21 cellular contexts compared by ENCODE assay signal in genomic region chr18:57550510-57550909, GRCh38. TPM values are rescaled to one million over a fixed set of nuclear protein-coding genes. Genes with fewer than 3 reads are reported as not detected.
DNase-seq lines count a peak whose midpoint lies in the region; ATAC-seq, FAIRE-seq and TF ChIP-seq lines count a peak whose summit lies in the region.
"Had no signal": no experiment of that assay in that cellular context is flagged by ENCODE, and none has a peak within 500 bp of the region (broad histone marks: within the 10 kb centered on the region; RNA-seq: fewer than 3 reads in every experiment).

No MANE protein-coding gene starts in this region.

- DNase-seq in endothelial cell of umbilical vein (ENCODE audit: low read depth, low spot score), result no peak
- DNase-seq in nephron progenitor cell, result no peak
- DNase-seq in neuronal stem cell (ENCODE audit: low spot score), result no peak
- DNase-seq in substantia nigra (lab: John Stamatoyannopoulos, UW), result no peak
- no peak for DNase-seq in activated effector memory CD4-positive, alpha-beta T cell treated with Interleukin-2 at 50 U/mL for 16 hours
- DNase-seq: AML-193; Caco-2; Calu3; CD4-positive, alpha-beta T cell; CD8-positive, alpha-beta T cell; DMS79 treated with DMSO at 0.1 percent for 48 hours; GF-D8 had no signal

- no peaks in the 10 kb centered on the region for H3K9me3 Mint-ChIP-seq in nephron progenitor cell
- H3K9me3 Mint-ChIP-seq: CD4-positive, alpha-beta T cell; CD8-positive, alpha-beta T cell had no signal

- no peak overlapping the region for H2BK15ac ChIP-seq in neuronal stem cell (ENCODE audit: low read length)

- no peaks in the 10 kb centered on the region for H3K79me1 ChIP-seq in neuronal stem cell (ENCODE audit: low read depth, low read length)

- CTCF ChIA-PET in endothelial cell of umbilical vein (lab: Charles Lee), result interaction anchor here (3.4 kb wide), 1 partner anchor 11 kb away, joined by 10 read pairs; no protein-coding TSS in a partner anchor

- H3K9me3 ChIP-seq in BLaER1, result no peaks in the 10 kb centered on the region
- H3K9me3 ChIP-seq in endothelial cell of umbilical vein (replicated peaks; ENCODE audit: control insufficient read depth, insufficient read depth, low read length), result no peaks in the 10 kb centered on the region
- no peaks in the 10 kb centered on the region for H3K9me3 ChIP-seq in neuronal stem cell (replicated peaks in 1 of 2; ENCODE audit: control insufficient read depth in 2 of 2, insufficient read depth in 1 of 2, low read depth in 1 of 2, low read length in 2 of 2)
- H3K9me3 ChIP-seq: A549, Caco-2 had no signal

- TF ChIP-seq POLR2A in endothelial cell of umbilical vein (IDR thresholded peaks at IDR 0.05; ENCODE audit: low read depth, low read length), result no peak

- peaks cover 27% of the 10 kb centered on the region for H3K4me1 ChIP-seq in BLaER1
- H3K4me1 ChIP-seq in endothelial cell of umbilical vein (ENCODE audit: control insufficient read depth, extremely low read depth, insufficient read depth, low read length), result no peaks in the 10 kb centered on the region
- peaks cover 0 to 4% of the 10 kb centered on the region in 2 donors for H3K4me1 ChIP-seq in neuronal stem cell (ENCODE audit: control insufficient read depth in 2 of 2, insufficient read depth in 1 of 2, low read depth in 1 of 2, low read length in 2 of 2)
- H3K4me1 ChIP-seq: A549, Caco-2 had no signal

- peak overlapping the region; percentile 73 for H3K23ac ChIP-seq in neuronal stem cell (ENCODE audit: low read depth, low read length, poor library complexity)

- peaks cover 4% of the 10 kb centered on the region for H3K36me3 Mint-ChIP-seq in nephron progenitor cell (ENCODE audit: low read depth)

- BruUV-seq in endothelial cell of umbilical vein (replicated peaks; lab: Mats Ljungman, UMichigan), result TSS peak; percentile 14

- dilution Hi-C loops in endothelial cell of umbilical vein (cut with MboI; ENCODE audit: extremely low pct_ligation_motif_present, low sequenced_read_pairs), result no loop called here

- no peaks in the 10 kb centered on the region for H3K9me1 ChIP-seq in endothelial cell of umbilical vein (replicated peaks; ENCODE audit: control insufficient read depth, extremely low read depth, insufficient read depth, low read length)

- TF ChIP-seq CTCF in endothelial cell of umbilical vein (IDR thresholded peaks at IDR 0.05; ENCODE audit: extremely low read depth in 1 of 2, insufficient read depth in 1 of 2, low read depth in 1 of 2, low read length in 2 of 2) (no peak), nephron progenitor cell (IDR thresholded peaks at IDR 0.05) (no peak)

- H4K8ac ChIP-seq in neuronal stem cell (ENCODE audit: low read depth, low read length), result no peak overlapping the region

- H3K4me3 ChIP-seq in BLaER1, result no peak overlapping the region
- no peak overlapping the region for H3K4me3 ChIP-seq in endothelial cell of umbilical vein (replicated peaks in 1 of 3; ENCODE audit: insufficient read depth in 1 of 3, low read depth in 1 of 3, low read length in 3 of 3)
- no peak overlapping the region for H3K4me3 ChIP-seq in neuronal stem cell (ENCODE audit: low read length in 2 of 2)
- H3K4me3 ChIP-seq: A549 had no signal

- FAIRE-seq in endothelial cell of umbilical vein (lab: Jason Lieb, UNC), result no peak
- FAIRE-seq: A549, G401.6, GM12891, GM18507 had no signal

- no peaks in the 10 kb centered on the region for H3K27me3 ChIP-seq in BLaER1
- H3K27me3 ChIP-seq in endothelial cell of umbilical vein (ENCODE audit: control insufficient read depth in 2 of 2, insufficient read depth in 2 of 2, low read length in 2 of 2), result no peaks in the 10 kb centered on the region
- no peaks in the 10 kb centered on the region for H3K27me3 ChIP-seq in neuronal stem cell (ENCODE audit: control insufficient read depth in 3 of 3, insufficient read depth in 3 of 3, low read depth in 1 of 3, low read length in 3 of 3)

- H3K27ac ChIP-seq in BLaER1 (no peak overlapping the region), endothelial cell of umbilical vein (ENCODE audit: insufficient read depth, low read depth, low read length) (no peak overlapping the region), neuronal stem cell (replicated peaks; ENCODE audit: low read length) (no peak overlapping the region), substantia nigra (ENCODE audit: low read depth, low read length, poor library complexity, severe bottlenecking) (no peak overlapping the region)
- H3K27ac ChIP-seq: 22Rv1, A549, C4-2B had no signal

- peak overlapping the region; percentile 8 for H3K18ac ChIP-seq in neuronal stem cell (ENCODE audit: low read length)

- H2BK120ac ChIP-seq in neuronal stem cell (ENCODE audit: low read depth, low read length), result no peak overlapping the region

- no peak overlapping the region for H2BK5ac ChIP-seq in neuronal stem cell (ENCODE audit: low read length)

- H3K36me3 ChIP-seq in BLaER1 (peaks cover 12% of the 10 kb centered on the region), endothelial cell of umbilical vein (ENCODE audit: control insufficient read depth in 2 of 2, extremely low read depth in 1 of 2, insufficient read depth in 2 of 2, low read length in 2 of 2) (peaks cover 2 to 3% of the 10 kb centered on the region in 2 experiments), neuronal stem cell (replicated peaks in 1 of 2; ENCODE audit: control insufficient read depth in 2 of 2, insufficient read depth in 2 of 2, low read length in 2 of 2) (peaks cover 4 to 18% of the 10 kb centered on the region in 2 donors)

- H3K14ac ChIP-seq in neuronal stem cell (ENCODE audit: low read length), result no peak overlapping the region

- H3K4ac ChIP-seq in neuronal stem cell (ENCODE audit: low read length), result no peak overlapping the region

- H2AK5ac ChIP-seq in neuronal stem cell (ENCODE audit: low read depth, low read length), result no peak overlapping the region

- H3K9ac ChIP-seq in BLaER1 (no peak overlapping the region), endothelial cell of umbilical vein (replicated peaks; ENCODE audit: extremely low read depth, insufficient read depth, low read length) (no peak overlapping the region), neuronal stem cell (ENCODE audit: low read depth, low read length, poor library complexity) (no peak overlapping the region)

- POLR2A ChIA-PET in endothelial cell of umbilical vein (lab: Charles Lee), result no interaction called here

- H3K4me1 Mint-ChIP-seq in nephron progenitor cell, result no peaks in the 10 kb centered on the region

- no CpG with 5 or more reads among the region's 10 CpGs for WGBS in neuronal stem cell (ENCODE audit: extremely low coverage in 2 of 2, insufficient read length in 2 of 2, insufficient replicate concordance in 1 of 2), 2 donors

- peak overlapping the region; percentile 88 for H3K27ac Mint-ChIP-seq in nephron progenitor cell
- H3K27ac Mint-ChIP-seq: B cell; CD4-positive, alpha-beta T cell; CD8-positive, alpha-beta T cell had no signal

- H3K4me3 Mint-ChIP-seq in nephron progenitor cell, result no peak overlapping the region
- H3K4me3 Mint-ChIP-seq: B cell; CD4-positive, alpha-beta T cell; CD8-positive, alpha-beta T cell had no signal

- no peak overlapping the region for H4K91ac ChIP-seq in neuronal stem cell (ENCODE audit: low read depth, low read length, poor library complexity)

- H3K4me2 ChIP-seq in BLaER1 (peak overlapping the region; percentile 17; the same call in 1 of the 2 replicates), endothelial cell of umbilical vein (ENCODE audit: insufficient read depth, low read length) (no peak overlapping the region), neuronal stem cell (ENCODE audit: insufficient read depth, low read length, poor library complexity, severe bottlenecking) (no peak overlapping the region)
- H3K4me2 ChIP-seq: A549 had no signal

- H2AFZ ChIP-seq in endothelial cell of umbilical vein (ENCODE audit: low read depth, low read length) (no peak overlapping the region), neuronal stem cell (ENCODE audit: low read length) (no peak overlapping the region)

- H4K20me1 ChIP-seq in BLaER1 (no peaks in the 10 kb centered on the region), endothelial cell of umbilical vein (replicated peaks; ENCODE audit: control insufficient read depth, extremely low read depth, insufficient read depth, low read length) (no peaks in the 10 kb centered on the region)

- ATAC-seq in GM19324 (IDR thresholded peaks at IDR 0.05; ENCODE audit: low FRiP score, unreplicated experiment), result no peak
- ATAC-seq: A549; CD8-positive, alpha-beta T cell had no signal

- no peaks in the 10 kb centered on the region for H3K79me2 ChIP-seq in endothelial cell of umbilical vein (ENCODE audit: control insufficient read depth, insufficient read depth, low read length)

- H2BK12ac ChIP-seq in neuronal stem cell (ENCODE audit: low read length), result no peak overlapping the region

- intact Hi-C loops in endothelial cell of umbilical vein (cut with micrococcal nuclease), result no loop called here

- H3K27me3 Mint-ChIP-seq in nephron progenitor cell (ENCODE audit: low read depth, poor library complexity), result peaks cover 18% of the 10 kb centered on the region
- H3K27me3 Mint-ChIP-seq: B cell; CD4-positive, alpha-beta T cell had no signal

TF ChIP-seq in endothelial cell of umbilical vein, 7 proteins besides CTCF, POLR2A, EP300 and RAD21:
- TF ChIP-seq MAX (IDR thresholded peaks at IDR 0.05; ENCODE audit: insufficient read depth, insufficient read length) (no peak), FOS (IDR thresholded peaks at IDR 0.05; ENCODE audit: borderline replicate concordance, insufficient read depth, low read length) (no peak), JUN (IDR thresholded peaks at IDR 0.05; ENCODE audit: borderline replicate concordance, insufficient read depth, insufficient read length, low read depth) (no peak), EZH2 (IDR thresholded peaks at IDR 0.05; ENCODE audit: borderline replicate concordance, low read depth, low read length, severe bottlenecking) (no peak), POLR2AphosphoS5 (IDR thresholded peaks at IDR 0.05; ENCODE audit: insufficient read depth, low read depth, low read length) (no peak)

RNA-seq across cellular contexts. Expression of gene FECH, which starts 36.0 kb away (rescaled TPM):
- 27.9 and 33.3 TPM in 2 replicates for total RNA-seq in endothelial cell of umbilical vein
- 20.9 and 25.3 TPM in 2 replicates for polyA plus RNA-seq in endothelial cell of umbilical vein
- polyA plus RNA-seq in endothelial cell of umbilical vein (2011; cell fraction: cytosol; rRNA removed), result 36.5 and 38.1 TPM in 2 replicates
- polyA plus RNA-seq in endothelial cell of umbilical vein (2011; cell fraction: nucleus; rRNA removed), result 23.2 and 23.8 TPM in 2 replicates
- 26.9 and 31.7 TPM in 2 replicates for polyA plus RNA-seq in endothelial cell of umbilical vein (2012)
- 33.1 and 34.0 TPM in 2 replicates for polyA minus RNA-seq in endothelial cell of umbilical vein
- polyA minus RNA-seq in endothelial cell of umbilical vein (2011; cell fraction: cytosol; rRNA and poly(A)+ RNA removed), result 22.1 TPM
- 15.4 and 19.1 TPM in 2 replicates for polyA minus RNA-seq in endothelial cell of umbilical vein (2011; cell fraction: nucleus; rRNA and poly(A)+ RNA removed)
- 20.1 TPM for polyA plus RNA-seq in neuronal stem cell (2013, experiment 1 of 2)
- 21.6 TPM for polyA plus RNA-seq in neuronal stem cell (2013, experiment 2 of 2)
